In the genomic region with DNA sequence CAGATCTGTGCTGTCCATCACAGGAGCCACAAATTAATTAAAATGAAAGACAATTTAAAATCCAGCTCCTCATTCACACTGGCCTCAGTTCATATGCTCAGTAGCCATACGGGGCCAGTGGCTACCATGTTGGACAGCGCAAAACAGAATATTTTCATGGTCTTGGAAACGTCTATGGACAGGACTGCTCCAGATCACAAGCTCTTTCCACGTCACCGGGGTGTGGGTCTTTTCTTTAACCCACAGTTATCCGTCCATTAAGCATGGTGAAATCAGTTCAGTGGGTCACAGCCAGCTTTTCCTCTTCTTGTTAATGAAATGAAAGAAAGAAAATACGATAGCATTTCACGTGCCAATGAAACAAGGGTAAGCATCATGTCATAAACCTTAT, we compare ENCODE assay signal across 2 cellular contexts.
TF ChIP-seq lines count a peak whose summit lies in the region.

No MANE protein-coding gene starts in this region.

TF ChIP-seq in GM23338, 12 proteins besides CTCF, POLR2A, EP300 and RAD21:
- TF ChIP-seq, protein P1, sequence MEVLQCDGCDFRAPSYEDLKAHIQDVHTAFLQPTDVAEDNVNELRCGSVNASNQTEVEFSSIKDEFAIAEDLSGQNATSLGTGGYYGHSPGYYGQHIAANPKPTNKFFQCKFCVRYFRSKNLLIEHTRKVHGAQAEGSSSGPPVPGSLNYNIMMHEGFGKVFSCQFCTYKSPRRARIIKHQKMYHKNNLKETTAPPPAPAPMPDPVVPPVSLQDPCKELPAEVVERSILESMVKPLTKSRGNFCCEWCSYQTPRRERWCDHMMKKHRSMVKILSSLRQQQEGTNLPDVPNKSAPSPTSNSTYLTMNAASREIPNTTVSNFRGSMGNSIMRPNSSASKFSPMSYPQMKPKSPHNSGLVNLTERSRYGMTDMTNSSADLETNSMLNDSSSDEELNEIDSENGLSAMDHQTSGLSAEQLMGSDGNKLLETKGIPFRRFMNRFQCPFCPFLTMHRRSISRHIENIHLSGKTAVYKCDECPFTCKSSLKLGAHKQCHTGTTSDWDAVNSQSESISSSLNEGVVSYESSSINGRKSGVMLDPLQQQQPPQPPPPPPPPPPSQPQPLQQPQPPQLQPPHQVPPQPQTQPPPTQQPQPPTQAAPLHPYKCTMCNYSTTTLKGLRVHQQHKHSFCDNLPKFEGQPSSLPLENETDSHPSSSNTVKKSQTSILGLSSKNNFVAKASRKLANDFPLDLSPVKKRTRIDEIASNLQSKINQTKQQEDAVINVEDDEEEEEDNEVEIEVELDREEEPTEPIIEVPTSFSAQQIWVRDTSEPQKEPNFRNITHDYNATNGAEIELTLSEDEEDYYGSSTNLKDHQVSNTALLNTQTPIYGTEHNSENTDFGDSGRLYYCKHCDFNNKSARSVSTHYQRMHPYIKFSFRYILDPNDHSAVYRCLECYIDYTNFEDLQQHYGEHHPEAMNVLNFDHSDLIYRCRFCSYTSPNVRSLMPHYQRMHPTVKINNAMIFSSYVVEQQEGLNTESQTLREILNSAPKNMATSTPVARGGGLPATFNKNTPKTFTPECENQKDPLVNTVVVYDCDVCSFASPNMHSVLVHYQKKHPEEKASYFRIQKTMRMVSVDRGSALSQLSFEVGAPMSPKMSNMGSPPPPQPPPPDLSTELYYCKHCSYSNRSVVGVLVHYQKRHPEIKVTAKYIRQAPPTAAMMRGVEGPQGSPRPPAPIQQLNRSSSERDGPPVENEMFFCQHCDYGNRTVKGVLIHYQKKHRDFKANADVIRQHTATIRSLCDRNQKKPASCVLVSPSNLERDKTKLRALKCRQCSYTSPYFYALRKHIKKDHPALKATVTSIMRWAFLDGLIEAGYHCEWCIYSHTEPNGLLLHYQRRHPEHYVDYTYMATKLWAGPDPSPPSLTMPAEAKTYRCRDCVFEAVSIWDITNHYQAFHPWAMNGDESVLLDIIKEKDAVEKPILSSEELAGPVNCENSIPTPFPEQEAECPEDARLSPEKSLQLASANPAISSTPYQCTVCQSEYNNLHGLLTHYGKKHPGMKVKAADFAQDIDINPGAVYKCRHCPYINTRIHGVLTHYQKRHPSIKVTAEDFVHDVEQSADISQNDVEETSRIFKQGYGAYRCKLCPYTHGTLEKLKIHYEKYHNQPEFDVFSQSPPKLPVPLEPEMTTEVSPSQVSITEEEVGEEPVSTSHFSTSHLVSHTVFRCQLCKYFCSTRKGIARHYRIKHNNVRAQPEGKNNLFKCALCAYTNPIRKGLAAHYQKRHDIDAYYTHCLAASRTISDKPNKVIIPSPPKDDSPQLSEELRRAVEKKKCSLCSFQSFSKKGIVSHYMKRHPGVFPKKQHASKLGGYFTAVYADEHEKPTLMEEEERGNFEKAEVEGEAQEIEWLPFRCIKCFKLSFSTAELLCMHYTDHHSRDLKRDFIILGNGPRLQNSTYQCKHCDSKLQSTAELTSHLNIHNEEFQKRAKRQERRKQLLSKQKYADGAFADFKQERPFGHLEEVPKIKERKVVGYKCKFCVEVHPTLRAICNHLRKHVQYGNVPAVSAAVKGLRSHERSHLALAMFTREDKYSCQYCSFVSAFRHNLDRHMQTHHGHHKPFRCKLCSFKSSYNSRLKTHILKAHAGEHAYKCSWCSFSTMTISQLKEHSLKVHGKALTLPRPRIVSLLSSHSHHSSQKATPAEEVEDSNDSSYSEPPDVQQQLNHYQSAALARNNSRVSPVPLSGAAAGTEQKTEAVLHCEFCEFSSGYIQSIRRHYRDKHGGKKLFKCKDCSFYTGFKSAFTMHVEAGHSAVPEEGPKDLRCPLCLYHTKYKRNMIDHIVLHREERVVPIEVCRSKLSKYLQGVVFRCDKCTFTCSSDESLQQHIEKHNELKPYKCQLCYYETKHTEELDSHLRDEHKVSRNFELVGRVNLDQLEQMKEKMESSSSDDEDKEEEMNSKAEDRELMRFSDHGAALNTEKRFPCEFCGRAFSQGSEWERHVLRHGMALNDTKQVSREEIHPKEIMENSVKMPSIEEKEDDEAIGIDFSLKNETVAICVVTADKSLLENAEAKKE (CRISPR knock-in tag; IDR thresholded peaks at IDR 0.05): no peak
- no peak for TF ChIP-seq EZH2phosphoT487 (IDR thresholded peaks at IDR 0.05; ENCODE audit: unreplicated experiment)
- no peak for TF ChIP-seq ETS1 (IDR thresholded peaks at IDR 0.05)
- no peak for TF ChIP-seq REST (IDR thresholded peaks at IDR 0.05; ENCODE audit: unreplicated experiment)
- no peak for TF ChIP-seq CREB1 (CRISPR knock-in tag; IDR thresholded peaks at IDR 0.05; ENCODE audit: low read depth)
- no peak for TF ChIP-seq EZH2 (IDR thresholded peaks at IDR 0.05; ENCODE audit: low read depth, unreplicated experiment)
- TF ChIP-seq NANOG (IDR thresholded peaks at IDR 0.05; ENCODE audit: borderline replicate concordance): no peak

TF ChIP-seq in neural cell, 6 proteins besides CTCF, POLR2A, EP300 and RAD21 (continued from another document):
- no peak for TF ChIP-seq REST (IDR thresholded peaks at IDR 0.05; ENCODE audit: borderline replicate concordance)
